Comparison of ENCODE assay signal across 9 cellular contexts in the genomic region with DNA sequence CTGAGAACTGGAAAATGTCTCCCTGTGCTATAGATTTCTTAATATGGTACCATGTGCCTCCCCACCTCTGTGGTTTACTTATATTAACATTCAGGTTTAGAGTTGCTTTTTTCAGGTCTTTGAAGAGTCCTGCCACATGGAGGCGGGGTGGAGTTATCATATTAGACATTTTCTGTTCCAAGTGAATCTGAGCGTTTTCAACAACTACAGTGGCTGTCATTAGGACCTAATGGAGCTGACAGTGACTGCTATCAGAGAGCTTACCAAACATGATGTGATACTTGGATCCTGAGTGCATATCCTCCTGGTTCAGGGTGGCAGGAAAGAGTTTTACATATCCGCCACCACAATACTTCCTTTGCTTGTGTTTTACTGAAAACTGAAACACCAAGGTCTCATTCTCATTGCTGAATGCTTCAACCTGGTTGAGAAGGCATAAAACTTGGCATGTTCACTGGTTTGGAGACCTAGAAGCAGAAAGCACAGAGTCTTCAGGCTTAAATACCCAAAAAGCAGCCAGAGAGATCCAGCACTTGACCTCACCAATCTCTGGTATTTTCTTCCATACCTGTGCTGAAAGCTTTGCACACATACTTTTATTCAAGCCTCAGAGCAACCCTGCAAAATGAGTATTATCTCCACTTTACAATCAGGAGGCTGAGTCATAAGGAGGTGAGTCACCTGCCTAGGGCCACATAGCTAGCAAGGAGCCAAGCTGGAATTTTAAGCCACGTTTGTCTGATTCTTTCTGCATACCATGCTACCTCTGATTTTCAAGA. TPM values are rescaled to one million over a fixed set of nuclear protein-coding genes. Genes with fewer than 3 reads are reported as not detected.
DNase-seq lines count a peak whose midpoint lies in the region; ATAC-seq, FAIRE-seq and TF ChIP-seq lines count a peak whose summit lies in the region.
"Had no signal": no experiment of that assay in that cellular context is flagged by ENCODE, and none has a peak within 500 bp of the region (broad histone marks: within the 10 kb centered on the region; RNA-seq: fewer than 3 reads in every experiment).

No MANE protein-coding gene starts in this region.

- no peak overlapping the region for H3K4me3 ChIP-seq in A549
- H3K4me3 ChIP-seq in NB4 (ENCODE audit: low read depth, low read length), result no peak overlapping the region
- H3K4me3 ChIP-seq in heart right ventricle, result no peak overlapping the region
- H3K4me3 ChIP-seq: ovary had no signal

- no peak for TF ChIP-seq EP300 in A549 (IDR thresholded peaks at IDR 0.05)

- H3K4me3 Mint-ChIP-seq in activated T-cell treated with anti-CD3 and anti-CD28 coated beads, Interleukin-2, amount 50 U/mL, for 72 hours, result peak overlapping the region; percentile 28 to 71

- H3K4me1 ChIP-seq in A549 (peaks cover 37% of the 10 kb centered on the region), heart right ventricle (peaks cover 0 to 56% (median 22%) of the 10 kb centered on the region in 9 donors)

- CTCF ChIA-PET in A549 (lab: Yijun Ruan, JAX), result interaction anchor here (0.6 to 1.6 kb wide), 2 partner anchors 200 to 213 kb away, joined by 3 to 7 read pairs; no protein-coding TSS in a partner anchor

- DNase-seq in A549 (ENCODE audit: low read depth in 1 of 2, low spot score in 1 of 2) (peak; percentile 31 to 51), NB4 (ENCODE audit: low read depth) (peak; percentile 79), heart right ventricle (no peak), NCI-H526 treated with DMSO at 0.1 percent for 48 hours (lab: John Stamatoyannopoulos, UW) (no peak)
- DNase-seq in activated T-cell treated with anti-CD3 and anti-CD28 coated beads, Interleukin-2, amount 50 U/mL, for 72 hours, result peak; percentile 46 to 64
- DNase-seq in stimulated activated CD4-positive, alpha-beta T cell treated with anti-CD3 and anti-CD28 coated beads, Interleukin-2, amount 100 ng/mL, for 4 hours (ENCODE audit: low read depth), result peak; percentile 53

- no peaks in the 10 kb centered on the region for H3K9me3 Mint-ChIP-seq in activated T-cell treated with anti-CD3 and anti-CD28 coated beads, Interleukin-2, amount 50 U/mL, for 72 hours

- H3K27me3 Mint-ChIP-seq in activated T-cell treated with anti-CD3 and anti-CD28 coated beads, Interleukin-2, amount 50 U/mL, for 72 hours (ENCODE audit: low read depth), result no peaks in the 10 kb centered on the region

- H3K27ac ChIP-seq in A549 (peak overlapping the region; percentile 70 to 82), heart right ventricle (peak overlapping the region in 2 of 10 donors; percentile 19 to 71)
- H3K27ac ChIP-seq: ovary had no signal

- intact Hi-C loops in heart right ventricle (cut with DNase I), result loop anchor here in 2 of 10 donors (5.0 kb wide), 1 partner anchor 198 kb away; no protein-coding TSS in a partner anchor

- peak overlapping the region; percentile 89 for H3K27ac Mint-ChIP-seq in activated T-cell treated with anti-CD3 and anti-CD28 coated beads, Interleukin-2, amount 50 U/mL, for 72 hours

- H3K36me3 Mint-ChIP-seq in activated T-cell treated with anti-CD3 and anti-CD28 coated beads, Interleukin-2, amount 50 U/mL, for 72 hours (ENCODE audit: insufficient read depth in 2 of 2), result no peaks in the 10 kb centered on the region

- H3K27me3 ChIP-seq in heart right ventricle, result no peaks in the 10 kb centered on the region
- H3K27me3 ChIP-seq: ovary had no signal

- H3K9me3 ChIP-seq in A549 (no peaks in the 10 kb centered on the region), heart right ventricle (no peaks in the 10 kb centered on the region)
- H3K9me3 ChIP-seq: ovary had no signal

- H3K4me1 Mint-ChIP-seq in activated T-cell treated with anti-CD3 and anti-CD28 coated beads, Interleukin-2, amount 50 U/mL, for 72 hours (ENCODE audit: low read depth), result peaks cover 33% of the 10 kb centered on the region

- no peak for FAIRE-seq in A549 (lab: Jason Lieb, UNC)

- TF ChIP-seq RAD21 in A549 (conservative IDR thresholded peaks at IDR 0.05 in 1 of 2, IDR thresholded peaks at IDR 0.05 in 1 of 2), result peak in 1 of 2 experiments; percentile 35; a peak in 2 of 5 replicates

- ATAC-seq in A549, result peak; percentile 88 to 92
- ATAC-seq in GM18498 (IDR thresholded peaks at IDR 0.05; ENCODE audit: unreplicated experiment), result peak; percentile 80
- peak; percentile 84 for ATAC-seq in HG02678 (IDR thresholded peaks at IDR 0.05; ENCODE audit: unreplicated experiment)
- peak; percentile 92 to 93 for ATAC-seq in activated T-cell treated with anti-CD3 and anti-CD28 coated beads, Interleukin-2, amount 50 U/mL, for 72 hours (replicated peaks in 1 of 2)
- ATAC-seq in heart right ventricle, result peak in 6 of 8 donors; percentile 32 to 48 (median 38)

- 19% methylated on average over 4 of the region's 4 CpGs for WGBS in A549 (ENCODE audit: missing lambda C conversion rate)
- WGBS in heart right ventricle, 2 donors, result 41 to 51% methylated on average over 4 of the region's 4 CpGs

- TF ChIP-seq POLR2A in A549 (IDR thresholded peaks at IDR 0.05; ENCODE audit: low read length) (no peak), NB4 (IDR thresholded peaks at IDR 0.05; ENCODE audit: extremely low read depth, insufficient read length) (peak; percentile 12)

- POLR2A ChIA-PET in A549 (lab: Yijun Ruan, JAX), result no interaction called here

- peak overlapping the region; percentile 68 for H3K4me2 ChIP-seq in A549

- peak; percentile 30; the same call in 2 of the 3 replicates for TF ChIP-seq CTCF in A549 (IDR thresholded peaks at IDR 0.05)
- peak; percentile 22 for TF ChIP-seq CTCF in NB4 (IDR thresholded peaks at IDR 0.05; ENCODE audit: low read depth, low read length)
- peak in 5 of 9 donors; percentile 14 to 43 (median 39) for TF ChIP-seq CTCF in heart right ventricle (IDR thresholded peaks at IDR 0.05)

- H3K36me3 ChIP-seq in heart right ventricle, result no peaks in the 10 kb centered on the region
- H3K36me3 ChIP-seq: ovary had no signal

TF ChIP-seq in A549, 52 proteins besides CTCF, POLR2A, EP300 and RAD21:
- TF ChIP-seq JUNB (IDR thresholded peaks at IDR 0.05) (peak; percentile 78), PHF8 (IDR thresholded peaks at IDR 0.05; ENCODE audit: borderline replicate concordance, low read depth) (no peak), GATA3 (IDR thresholded peaks at IDR 0.05; ENCODE audit: borderline replicate concordance) (peak; percentile 87; the same call in 1 of the 2 replicates), NPAS2 (CRISPR knock-in tag; IDR thresholded peaks at IDR 0.05; ENCODE audit: borderline replicate concordance) (no peak), FOSL2 (IDR thresholded peaks at IDR 0.05) (peak; percentile 89), FOSL2 (CRISPR knock-in tag; IDR thresholded peaks at IDR 0.05) (peak; percentile 94), KDM5A (IDR thresholded peaks at IDR 0.05) (no peak), HDAC2 (IDR thresholded peaks at IDR 0.05) (no peak)
- TF ChIP-seq, protein P1, sequence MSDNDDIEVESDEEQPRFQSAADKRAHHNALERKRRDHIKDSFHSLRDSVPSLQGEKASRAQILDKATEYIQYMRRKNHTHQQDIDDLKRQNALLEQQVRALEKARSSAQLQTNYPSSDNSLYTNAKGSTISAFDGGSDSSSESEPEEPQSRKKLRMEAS (IDR thresholded peaks at IDR 0.05), result peak; percentile 64
- TF ChIP-seq, protein P2, sequence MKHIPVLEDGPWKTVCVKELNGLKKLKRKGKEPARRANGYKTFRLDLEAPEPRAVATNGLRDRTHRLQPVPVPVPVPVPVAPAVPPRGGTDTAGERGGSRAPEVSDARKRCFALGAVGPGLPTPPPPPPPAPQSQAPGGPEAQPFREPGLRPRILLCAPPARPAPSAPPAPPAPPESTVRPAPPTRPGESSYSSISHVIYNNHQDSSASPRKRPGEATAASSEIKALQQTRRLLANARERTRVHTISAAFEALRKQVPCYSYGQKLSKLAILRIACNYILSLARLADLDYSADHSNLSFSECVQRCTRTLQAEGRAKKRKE (CRISPR knock-in tag; IDR thresholded peaks at IDR 0.05; ENCODE audit: low read depth), result no peak

RNA-seq across cellular contexts. Expression of a gene that starts 47.4 kb away (rescaled TPM):
- 93.7 and 108 TPM in 2 replicates for polyA plus RNA-seq in A549 (2011; rRNA removed)
- 21.0 and 30.1 TPM in 2 replicates for polyA plus RNA-seq in A549 (2012; cell fraction: cytosol; rRNA removed)
- 12.7 and 18.9 TPM in 2 replicates for polyA plus RNA-seq in A549 (2012; cell fraction: nucleus; rRNA removed)
- polyA plus RNA-seq in A549 (2017; fragmentation: RNase III; extraction: RNeasy Plus Mini Kit Qiagen cat#74134 plus additional on column Dnase treatment), result 45.1 to 52.9 TPM (median 52.6 TPM) in 3 replicates
- polyA minus RNA-seq in A549 (2011; rRNA and poly(A)+ RNA removed), result 139 and 185 TPM in 2 replicates
- total RNA-seq in activated T-cell treated with anti-CD3 and anti-CD28 coated beads, Interleukin-2, amount 50 U/mL, for 72 hours, result 10 to 100 TPM; 59.0 to 59.7 TPM
- total RNA-seq in heart right ventricle, result 10 to 100 TPM; 32.5 to 77.9 (median 55.6) TPM
- 10 to 100 TPM; 42.9 to 82.9 TPM for polyA plus RNA-seq in heart right ventricle

RNA-seq across cellular contexts. Expression of a gene that starts 50.4 kb away (rescaled TPM):
- polyA plus RNA-seq in A549 (2011; rRNA removed) (33.4 and 35.4 TPM in 2 replicates), A549 (2017; fragmentation: RNase III; extraction: RNeasy Plus Mini Kit Qiagen cat#74134 plus additional on column Dnase treatment) (10.0 to 10.9 TPM (median 10.9 TPM) in 3 replicates), heart right ventricle (10 to 100 TPM; 12.4 to 27.4 TPM)
- 5.5 and 5.8 TPM in 2 replicates for polyA plus RNA-seq in A549 (2012; cell fraction: cytosol; rRNA removed)
- polyA plus RNA-seq in A549 (2012; cell fraction: nucleus; rRNA removed), result 2.8 and 3.9 TPM in 2 replicates
- polyA minus RNA-seq in A549 (2011; rRNA and poly(A)+ RNA removed), result 19.9 and 20.6 TPM in 2 replicates
- 10 to 100 TPM; 78.0 to 84.0 TPM for total RNA-seq in activated T-cell treated with anti-CD3 and anti-CD28 coated beads, Interleukin-2, amount 50 U/mL, for 72 hours
- 10 to 100 TPM; 52.9 to 81.4 (median 63.9) TPM for total RNA-seq in heart right ventricle

Comparison
In these comparisons a context has a peak if more than half of its experiments do, and no peak if none do; other contexts are left out.
1. ATAC-seq: peak in every context shown above with its lines; median percentile 92 in activated T-cell treated with anti-CD3 and anti-CD28 coated beads, Interleukin-2, amount 50 U/mL, for 72 hours; 90 in A549; 84 in HG02678; 80 in GM18498; 38 in heart right ventricle.
2. DNase-seq: peak in A549 (2 of 2), NB4 (single experiment), activated T-cell treated with anti-CD3 and anti-CD28 coated beads, Interleukin-2, amount 50 U/mL, for 72 hours (2 of 2) and stimulated activated CD4-positive, alpha-beta T cell treated with anti-CD3 and anti-CD28 coated beads, Interleukin-2, amount 100 ng/mL, for 4 hours (single experiment); none in heart right ventricle (0 of 2) and NCI-H526 treated with DMSO at 0.1 percent for 48 hours (single experiment).
3. Peak in every context shown above with its lines, with median percentiles within 50 percentile points of each other: CTCF ChIP-seq.